ENCODE assay signal across 20 cellular contexts in the genomic region with DNA sequence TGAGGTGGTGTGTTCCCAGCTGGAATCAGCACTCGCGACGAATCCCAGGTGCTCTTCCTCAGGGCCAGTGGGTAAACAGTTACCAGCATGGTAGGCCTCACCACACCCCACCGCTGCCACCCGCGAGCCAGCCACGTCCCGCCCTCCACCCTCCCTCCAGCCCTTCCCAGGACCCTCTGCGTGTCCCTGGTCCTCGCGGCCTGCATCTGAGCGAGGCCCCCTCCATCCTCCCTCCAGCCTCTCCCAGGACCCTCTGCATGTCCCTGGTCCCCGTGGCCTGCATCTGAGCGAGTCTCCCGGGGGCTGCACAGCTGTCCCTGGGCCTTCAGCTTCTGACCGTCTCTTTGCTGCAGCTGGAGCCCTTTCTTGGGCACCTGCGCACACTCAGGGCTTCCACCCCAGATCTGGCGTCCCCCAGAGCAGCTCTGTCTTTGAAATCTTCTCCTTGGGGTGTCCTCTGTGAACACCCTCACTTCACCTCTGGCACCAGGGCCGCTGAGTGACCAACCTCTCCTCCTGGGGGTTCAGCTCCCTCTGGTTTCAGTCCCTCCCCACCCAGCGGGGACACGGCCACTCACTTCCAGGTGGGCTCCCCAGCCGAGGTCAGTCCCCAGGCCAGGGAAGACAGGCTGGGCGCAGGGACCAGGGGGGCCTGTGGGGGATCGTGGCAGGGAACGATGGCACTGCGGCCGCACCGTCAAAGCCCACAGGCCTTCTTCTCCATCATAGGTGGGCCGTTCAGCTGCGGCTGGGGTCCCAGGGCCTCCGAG. TPM values are rescaled to one million over a fixed set of nuclear protein-coding genes. Genes with fewer than 3 reads are reported as not detected.
DNase-seq lines count a peak whose midpoint lies in the region; ATAC-seq and TF ChIP-seq lines count a peak whose summit lies in the region.
"Had no signal": no experiment of that assay in that cellular context is flagged by ENCODE, and none has a peak within 500 bp of the region (broad histone marks: within the 10 kb centered on the region; RNA-seq: fewer than 3 reads in every experiment).

No MANE protein-coding gene starts in this region.

- TF ChIP-seq CTCF in left ventricle myocardium inferior (IDR thresholded peaks at IDR 0.05; ENCODE audit: borderline replicate concordance): no peak
- TF ChIP-seq CTCF in fibroblast of lung (conservative IDR thresholded peaks at IDR 0.05 in 1 of 2, IDR thresholded peaks at IDR 0.05 in 1 of 2; ENCODE audit: low read depth in 1 of 2, low read length in 2 of 2): no peak
- TF ChIP-seq CTCF in ovary (IDR thresholded peaks at IDR 0.05): no peak
- no peak for TF ChIP-seq CTCF in foreskin fibroblast (IDR thresholded peaks at IDR 0.05; ENCODE audit: low read depth, low read length)

- H3K27ac ChIP-seq in left ventricle myocardium inferior (replicated peaks): peak overlapping the region; percentile 82
- H3K27ac ChIP-seq in fibroblast of lung (ENCODE audit: insufficient read depth, low read length): peak overlapping the region; percentile 14
- peak overlapping the region in 1 of 2 donors; percentile 91 for H3K27ac ChIP-seq in ovary
- H3K27ac ChIP-seq: PC-9 had no signal

- 91 to 96% (median 94%) methylated on average over 31 of the region's 31 CpGs for WGBS in ovary, 3 donors

- DNase-seq in left ventricle myocardium inferior (no peak), left ventricle myocardium superior (no peak), fibroblast of lung (ENCODE audit: low read depth in 2 of 2) (no peak), ovary (peak in 3 of 5 donors; percentile 34 to 52 (median 49)), foreskin fibroblast (no peak)
- no peak for DNase-seq in NK-92 treated with Interleukin-12 subunit alpha and Interleukin-12 subunit beta, amount 100 ng/mL, for 24 hours (lab: John Stamatoyannopoulos, UW)
- DNase-seq: DMS153, HFFc6, Karpas-422, MM.1S, NCI-H1105, NCI-H1930, NCI-H446 treated with DMSO at 0.1 percent for 48 hours, NCI-H748 treated with DMSO at 0.1 percent for 48 hours, PC-9 had no signal

- no peak overlapping the region for H3K9ac ChIP-seq in fibroblast of lung (ENCODE audit: insufficient read depth, low read length)

- H3K79me2 ChIP-seq in fibroblast of lung (ENCODE audit: control insufficient read depth, insufficient read depth, low read length): no peaks in the 10 kb centered on the region

- H3K27me3 ChIP-seq in left ventricle myocardium inferior (ENCODE audit: low read depth): no peaks in the 10 kb centered on the region
- H3K27me3 ChIP-seq in fibroblast of lung (ENCODE audit: control insufficient read depth, insufficient read depth, low read length): no peaks in the 10 kb centered on the region
- H3K27me3 ChIP-seq in ovary: no peaks in the 10 kb centered on the region

- intact Hi-C loops in left ventricle myocardium inferior (cut with micrococcal nuclease) (no loop called here), left ventricle myocardium superior (cut with micrococcal nuclease) (no loop called here), ovary (cut with DNase I) (loop anchor here in 1 of 4 donors (5.0 kb wide), 2 partner anchors 47 to 58 kb away; partner anchors contain the start of gene COL6A1)

- no peaks in the 10 kb centered on the region for H4K20me1 ChIP-seq in fibroblast of lung (ENCODE audit: control insufficient read depth, extremely low read depth, insufficient read depth, low read length)

- H3K4me2 ChIP-seq in fibroblast of lung (ENCODE audit: extremely low read depth, insufficient read depth, low read length): no peak overlapping the region
- H3K4me2 ChIP-seq: GM23338, PC-9 had no signal

- H3K4me3 ChIP-seq in left ventricle myocardium inferior (no peak overlapping the region), fibroblast of lung (replicated peaks in 1 of 4; ENCODE audit: control extremely low read depth in 1 of 4, insufficient read depth in 1 of 4, low read depth in 3 of 4, low read length in 4 of 4) (no peak overlapping the region), ovary (no peak overlapping the region), foreskin fibroblast (ENCODE audit: low read depth in 1 of 2, low read length in 2 of 2) (no peak overlapping the region)
- H3K4me3 ChIP-seq: GM23338, PC-9 had no signal

- H3K4me1 ChIP-seq in left ventricle myocardium inferior: peaks cover 28% of the 10 kb centered on the region
- peaks cover 14% of the 10 kb centered on the region for H3K4me1 ChIP-seq in fibroblast of lung (ENCODE audit: control insufficient read depth, extremely low read depth, insufficient read depth, low read length)
- H3K4me1 ChIP-seq in ovary (ENCODE audit: insufficient read depth): peaks cover 15% of the 10 kb centered on the region

- no peak for TF ChIP-seq EP300 in ovary (IDR thresholded peaks at IDR 0.05)

- H3K36me3 ChIP-seq in left ventricle myocardium inferior: no peaks in the 10 kb centered on the region
- no peaks in the 10 kb centered on the region for H3K36me3 ChIP-seq in fibroblast of lung (ENCODE audit: control insufficient read depth, insufficient read depth, low read length)
- H3K36me3 ChIP-seq in ovary: no peaks in the 10 kb centered on the region

- no peak overlapping the region for H2AFZ ChIP-seq in fibroblast of lung (ENCODE audit: low read length)
- H2AFZ ChIP-seq: GM23338, PC-9 had no signal

- no peaks in the 10 kb centered on the region for H3K9me3 ChIP-seq in left ventricle myocardium inferior (replicated peaks)
- H3K9me3 ChIP-seq in fibroblast of lung (ENCODE audit: control insufficient read depth, insufficient read depth, low read depth, low read length): no peaks in the 10 kb centered on the region
- H3K9me3 ChIP-seq in ovary: no peaks in the 10 kb centered on the region

- ATAC-seq in left ventricle myocardium superior (no peak), GM19351 (IDR thresholded peaks at IDR 0.05; ENCODE audit: unreplicated experiment) (no peak), GM18870 (IDR thresholded peaks at IDR 0.05; ENCODE audit: unreplicated experiment) (no peak)
- ATAC-seq: HepG2 had no signal

- no peak for TF ChIP-seq POLR2A in ovary (IDR thresholded peaks at IDR 0.05)

RNA-seq across cellular contexts. Expression of gene COL6A2, which starts 57.8 kb away (rescaled TPM):
- total RNA-seq in left ventricle myocardium inferior: 157 TPM
- total RNA-seq in left ventricle myocardium superior: 196 TPM
- total RNA-seq in fibroblast of lung: 782 and 928 TPM in 2 replicates
- polyA plus RNA-seq in fibroblast of lung: 346 and 702 TPM in 2 replicates
- polyA plus RNA-seq in fibroblast of lung (2012): 857 and 2,080 TPM in 2 replicates
- 367 and 1,367 TPM in 2 replicates for polyA minus RNA-seq in fibroblast of lung (ENCODE audit: low replicate concordance)
- total RNA-seq in ovary: 1,000 to 10,000 TPM in 1 of 7 donors, 100 to 1,000 TPM in 6; 222 to 1,092 (median 831) TPM
- polyA plus RNA-seq in ovary: 100 to 1,000 TPM in 1 of 2 donors, 10 to 100 TPM in 1; 50.9 to 818 TPM
- polyA plus RNA-seq: CD14-positive monocyte had no signal

RNA-seq across cellular contexts. Expression of gene COL6A1, which starts 58.5 kb away (rescaled TPM):
- total RNA-seq in left ventricle myocardium inferior (154 TPM), left ventricle myocardium superior (188 TPM), fibroblast of lung (623 and 645 TPM in 2 replicates), ovary (100 to 1,000 TPM; 389 to 779 (median 731) TPM)
- polyA plus RNA-seq in fibroblast of lung (621 and 1,137 TPM in 2 replicates), ovary (100 to 1,000 TPM; 112 to 905 TPM)
- 1,146 and 2,228 TPM in 2 replicates for polyA plus RNA-seq in fibroblast of lung (2012)
- 1,147 and 1,843 TPM in 2 replicates for polyA minus RNA-seq in fibroblast of lung (ENCODE audit: low replicate concordance)

Comparison
In these comparisons a context has a peak if more than half of its experiments do, and no peak if none do; other contexts are left out.
1. DNase-seq: peak in ovary (3 of 5); none in left ventricle myocardium inferior (single experiment), left ventricle myocardium superior (single experiment), fibroblast of lung (0 of 2), foreskin fibroblast (0 of 2) and NK-92 treated with Interleukin-12 subunit alpha and Interleukin-12 subunit beta, amount 100 ng/mL, for 24 hours (single experiment).